In the genomic region with DNA sequence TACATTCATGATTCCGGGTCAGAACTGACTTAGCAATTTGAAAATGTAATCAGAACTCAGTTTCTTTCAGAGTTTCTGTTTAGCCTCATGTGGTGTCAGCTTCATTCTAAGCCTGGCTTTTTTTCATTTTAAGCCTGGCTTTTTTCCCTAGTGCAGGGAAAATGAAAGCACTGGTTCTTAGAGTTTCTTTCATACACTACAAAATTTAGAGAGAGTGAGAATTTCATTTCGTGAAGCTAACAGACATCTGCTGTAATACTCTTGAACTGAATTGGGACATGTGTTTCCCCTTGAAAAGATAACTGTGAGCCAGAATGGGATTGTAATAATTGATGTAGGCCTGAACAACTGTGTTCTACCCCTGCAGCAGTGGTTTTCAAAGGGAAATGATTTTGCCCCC, we compare ENCODE assay signal across 16 cellular contexts.
DNase-seq lines count a peak whose midpoint lies in the region; ATAC-seq and TF ChIP-seq lines count a peak whose summit lies in the region.
"Had no signal": no experiment of that assay in that cellular context is flagged by ENCODE, and none has a peak within 500 bp of the region (broad histone marks: within the 10 kb centered on the region; RNA-seq: fewer than 3 reads in every experiment).

No MANE protein-coding gene starts in this region.

- H3K27me3 ChIP-seq in GM23338 (ENCODE audit: insufficient read depth), result no peaks in the 10 kb centered on the region
- H3K27me3 ChIP-seq: colonic mucosa had no signal

- no peaks in the 10 kb centered on the region for H3K79me2 ChIP-seq in GM23338 (replicated peaks; ENCODE audit: insufficient read depth)

- DNase-seq in T-helper 1 cell (no peak), GM23338 (ENCODE audit: low spot score) (no peak), memory B cell (ENCODE audit: low spot score in 2 of 2) (no peak), NCI-H1105 (lab: John Stamatoyannopoulos, UW) (no peak)
- no peak for DNase-seq in activated effector memory CD4-positive, alpha-beta T cell treated with anti-CD3 and anti-CD28 coated beads, Interleukin-2, amount 50 U/mL, for 16 hours
- DNase-seq: activated naive CD4-positive, alpha-beta T cell treated with anti-CD3 and anti-CD28 coated beads, Interleukin-2, amount 50 U/mL, for 16 hours; colonic mucosa; islet precursor cell; natural killer cell; NCI-H2171 had no signal

- H3K27ac Mint-ChIP-seq in T-helper 1 cell treated with Interleukin-12 subunit alpha and Interleukin-12 subunit beta and Interleukin-4 antibody, amounts not matched to agents 30 μg/mL and 1 μg/mL, for 36 hours, result peak overlapping the region; percentile 56
- H3K27ac Mint-ChIP-seq in GM23338 (no peak overlapping the region), memory B cell (no peak overlapping the region)
- H3K27ac Mint-ChIP-seq: natural killer cell, WTC11 had no signal

- ATAC-seq in GM23338, result no peak
- peak; percentile 36 for ATAC-seq in HG03439 (IDR thresholded peaks at IDR 0.05; ENCODE audit: unreplicated experiment)
- ATAC-seq in memory B cell (ENCODE audit: low read depth), result peak; percentile 6
- ATAC-seq in GM18505 (IDR thresholded peaks at IDR 0.05; ENCODE audit: unreplicated experiment), result no peak

- no peaks in the 10 kb centered on the region for H3K9me2 ChIP-seq in GM23338 (ENCODE audit: insufficient read depth)

- H3F3A ChIP-seq in GM23338 (replicated peaks; ENCODE audit: low read depth), result no peaks in the 10 kb centered on the region

- H3K4me3 Mint-ChIP-seq in T-helper 1 cell treated with Interleukin-12 subunit alpha and Interleukin-12 subunit beta and Interleukin-4 antibody, amounts not matched to agents 30 μg/mL and 1 μg/mL, for 36 hours, result no peak overlapping the region
- no peak overlapping the region for H3K4me3 Mint-ChIP-seq in GM23338
- no peak overlapping the region for H3K4me3 Mint-ChIP-seq in memory B cell
- H3K4me3 Mint-ChIP-seq: natural killer cell, WTC11 had no signal

- H3K4me1 Mint-ChIP-seq in T-helper 1 cell treated with Interleukin-12 subunit alpha and Interleukin-12 subunit beta and Interleukin-4 antibody, amounts not matched to agents 30 μg/mL and 1 μg/mL, for 36 hours (ENCODE audit: low read depth), result peaks cover 15% of the 10 kb centered on the region
- H3K4me1 Mint-ChIP-seq in GM23338 (no peaks in the 10 kb centered on the region), memory B cell (peaks cover 9% of the 10 kb centered on the region)
- H3K4me1 Mint-ChIP-seq: WTC11 had no signal

- no peak for TF ChIP-seq POLR2A in GM18505 (IDR thresholded peaks at IDR 0.05; ENCODE audit: borderline replicate concordance, extremely low read depth, insufficient read depth, insufficient read length)

- no peak overlapping the region for H3K4me2 ChIP-seq in GM23338

- no peaks in the 10 kb centered on the region for H3K4me1 ChIP-seq in GM23338 (ENCODE audit: insufficient read depth)
- H3K4me1 ChIP-seq: colonic mucosa had no signal

- H3K9me3 Mint-ChIP-seq in T-helper 1 cell treated with Interleukin-12 subunit alpha and Interleukin-12 subunit beta and Interleukin-4 antibody, amounts not matched to agents 30 μg/mL and 1 μg/mL, for 36 hours, result peaks cover 17% of the 10 kb centered on the region
- H3K9me3 Mint-ChIP-seq in GM23338 (peaks cover 17% of the 10 kb centered on the region), memory B cell (peaks cover 4% of the 10 kb centered on the region)
- H3K9me3 Mint-ChIP-seq: natural killer cell had no signal

- no peak for TF ChIP-seq CTCF in GM23338 (conservative IDR thresholded peaks at IDR 0.05; ENCODE audit: low read depth in 2 of 2)

- no peaks in the 10 kb centered on the region for H3K36me3 Mint-ChIP-seq in T-helper 1 cell treated with Interleukin-12 subunit alpha and Interleukin-12 subunit beta and Interleukin-4 antibody, amounts not matched to agents 30 μg/mL and 1 μg/mL, for 36 hours (ENCODE audit: low read depth)
- H3K36me3 Mint-ChIP-seq in GM23338 (ENCODE audit: low read depth) (0 out of 3 replicates have a peak, but pooled peaks cover 2% of the 10 kb centered on the region), memory B cell (peaks cover 2% of the 10 kb centered on the region)
- H3K36me3 Mint-ChIP-seq: natural killer cell had no signal

- no peak overlapping the region for H3K4me3 ChIP-seq in GM23338
- H3K4me3 ChIP-seq: colonic mucosa, K562 had no signal

- H4K20me1 ChIP-seq in GM23338 (replicated peaks; ENCODE audit: insufficient read depth), result no peaks in the 10 kb centered on the region

- peaks cover 6% of the 10 kb centered on the region for H3K27me3 Mint-ChIP-seq in T-helper 1 cell treated with Interleukin-12 subunit alpha and Interleukin-12 subunit beta and Interleukin-4 antibody, amounts not matched to agents 30 μg/mL and 1 μg/mL, for 36 hours (ENCODE audit: low read depth)
- H3K27me3 Mint-ChIP-seq in GM23338 (ENCODE audit: insufficient read depth, low read depth, poor library complexity) (no peaks in the 10 kb centered on the region), memory B cell (no peaks in the 10 kb centered on the region)

- H2AFZ ChIP-seq in GM23338, result peak overlapping the region; percentile 14

- H3K27ac ChIP-seq in GM23338 (ENCODE audit: low read depth), result no peak overlapping the region
- H3K27ac ChIP-seq: 22Rv1, colonic mucosa had no signal

- no peaks in the 10 kb centered on the region; the same call in 1 of the 2 replicates for H3K36me3 ChIP-seq in GM23338 (ENCODE audit: insufficient read depth)
- H3K36me3 ChIP-seq: colonic mucosa had no signal

TF ChIP-seq in GM23338, 12 proteins besides CTCF, POLR2A, EP300 and RAD21:
- no peak for TF ChIP-seq STAT1 (IDR thresholded peaks at IDR 0.05; ENCODE audit: unreplicated experiment)
- no peak for TF ChIP-seq EZH2 (IDR thresholded peaks at IDR 0.05; ENCODE audit: low read depth, unreplicated experiment)
- no peak for TF ChIP-seq EZH2phosphoT487 (IDR thresholded peaks at IDR 0.05; ENCODE audit: unreplicated experiment)
- TF ChIP-seq NANOG (IDR thresholded peaks at IDR 0.05; ENCODE audit: borderline replicate concordance), result no peak
- TF ChIP-seq POLR2AphosphoS5 (IDR thresholded peaks at IDR 0.05; ENCODE audit: low read depth), result no peak
- TF ChIP-seq, protein P1, sequence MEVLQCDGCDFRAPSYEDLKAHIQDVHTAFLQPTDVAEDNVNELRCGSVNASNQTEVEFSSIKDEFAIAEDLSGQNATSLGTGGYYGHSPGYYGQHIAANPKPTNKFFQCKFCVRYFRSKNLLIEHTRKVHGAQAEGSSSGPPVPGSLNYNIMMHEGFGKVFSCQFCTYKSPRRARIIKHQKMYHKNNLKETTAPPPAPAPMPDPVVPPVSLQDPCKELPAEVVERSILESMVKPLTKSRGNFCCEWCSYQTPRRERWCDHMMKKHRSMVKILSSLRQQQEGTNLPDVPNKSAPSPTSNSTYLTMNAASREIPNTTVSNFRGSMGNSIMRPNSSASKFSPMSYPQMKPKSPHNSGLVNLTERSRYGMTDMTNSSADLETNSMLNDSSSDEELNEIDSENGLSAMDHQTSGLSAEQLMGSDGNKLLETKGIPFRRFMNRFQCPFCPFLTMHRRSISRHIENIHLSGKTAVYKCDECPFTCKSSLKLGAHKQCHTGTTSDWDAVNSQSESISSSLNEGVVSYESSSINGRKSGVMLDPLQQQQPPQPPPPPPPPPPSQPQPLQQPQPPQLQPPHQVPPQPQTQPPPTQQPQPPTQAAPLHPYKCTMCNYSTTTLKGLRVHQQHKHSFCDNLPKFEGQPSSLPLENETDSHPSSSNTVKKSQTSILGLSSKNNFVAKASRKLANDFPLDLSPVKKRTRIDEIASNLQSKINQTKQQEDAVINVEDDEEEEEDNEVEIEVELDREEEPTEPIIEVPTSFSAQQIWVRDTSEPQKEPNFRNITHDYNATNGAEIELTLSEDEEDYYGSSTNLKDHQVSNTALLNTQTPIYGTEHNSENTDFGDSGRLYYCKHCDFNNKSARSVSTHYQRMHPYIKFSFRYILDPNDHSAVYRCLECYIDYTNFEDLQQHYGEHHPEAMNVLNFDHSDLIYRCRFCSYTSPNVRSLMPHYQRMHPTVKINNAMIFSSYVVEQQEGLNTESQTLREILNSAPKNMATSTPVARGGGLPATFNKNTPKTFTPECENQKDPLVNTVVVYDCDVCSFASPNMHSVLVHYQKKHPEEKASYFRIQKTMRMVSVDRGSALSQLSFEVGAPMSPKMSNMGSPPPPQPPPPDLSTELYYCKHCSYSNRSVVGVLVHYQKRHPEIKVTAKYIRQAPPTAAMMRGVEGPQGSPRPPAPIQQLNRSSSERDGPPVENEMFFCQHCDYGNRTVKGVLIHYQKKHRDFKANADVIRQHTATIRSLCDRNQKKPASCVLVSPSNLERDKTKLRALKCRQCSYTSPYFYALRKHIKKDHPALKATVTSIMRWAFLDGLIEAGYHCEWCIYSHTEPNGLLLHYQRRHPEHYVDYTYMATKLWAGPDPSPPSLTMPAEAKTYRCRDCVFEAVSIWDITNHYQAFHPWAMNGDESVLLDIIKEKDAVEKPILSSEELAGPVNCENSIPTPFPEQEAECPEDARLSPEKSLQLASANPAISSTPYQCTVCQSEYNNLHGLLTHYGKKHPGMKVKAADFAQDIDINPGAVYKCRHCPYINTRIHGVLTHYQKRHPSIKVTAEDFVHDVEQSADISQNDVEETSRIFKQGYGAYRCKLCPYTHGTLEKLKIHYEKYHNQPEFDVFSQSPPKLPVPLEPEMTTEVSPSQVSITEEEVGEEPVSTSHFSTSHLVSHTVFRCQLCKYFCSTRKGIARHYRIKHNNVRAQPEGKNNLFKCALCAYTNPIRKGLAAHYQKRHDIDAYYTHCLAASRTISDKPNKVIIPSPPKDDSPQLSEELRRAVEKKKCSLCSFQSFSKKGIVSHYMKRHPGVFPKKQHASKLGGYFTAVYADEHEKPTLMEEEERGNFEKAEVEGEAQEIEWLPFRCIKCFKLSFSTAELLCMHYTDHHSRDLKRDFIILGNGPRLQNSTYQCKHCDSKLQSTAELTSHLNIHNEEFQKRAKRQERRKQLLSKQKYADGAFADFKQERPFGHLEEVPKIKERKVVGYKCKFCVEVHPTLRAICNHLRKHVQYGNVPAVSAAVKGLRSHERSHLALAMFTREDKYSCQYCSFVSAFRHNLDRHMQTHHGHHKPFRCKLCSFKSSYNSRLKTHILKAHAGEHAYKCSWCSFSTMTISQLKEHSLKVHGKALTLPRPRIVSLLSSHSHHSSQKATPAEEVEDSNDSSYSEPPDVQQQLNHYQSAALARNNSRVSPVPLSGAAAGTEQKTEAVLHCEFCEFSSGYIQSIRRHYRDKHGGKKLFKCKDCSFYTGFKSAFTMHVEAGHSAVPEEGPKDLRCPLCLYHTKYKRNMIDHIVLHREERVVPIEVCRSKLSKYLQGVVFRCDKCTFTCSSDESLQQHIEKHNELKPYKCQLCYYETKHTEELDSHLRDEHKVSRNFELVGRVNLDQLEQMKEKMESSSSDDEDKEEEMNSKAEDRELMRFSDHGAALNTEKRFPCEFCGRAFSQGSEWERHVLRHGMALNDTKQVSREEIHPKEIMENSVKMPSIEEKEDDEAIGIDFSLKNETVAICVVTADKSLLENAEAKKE (CRISPR knock-in tag; IDR thresholded peaks at IDR 0.05), result no peak
TF ChIP-seq in GM23338: peak in this region for 0.

Comparison
In these comparisons a context has a peak if more than half of its experiments do, and no peak if none do; other contexts are left out.
1. ATAC-seq: peak in HG03439 (single experiment) and memory B cell (single experiment); none in GM23338 (single experiment) and GM18505 (single experiment).